Comparison of ENCODE assay signal across 12 cellular contexts in the genomic region with DNA sequence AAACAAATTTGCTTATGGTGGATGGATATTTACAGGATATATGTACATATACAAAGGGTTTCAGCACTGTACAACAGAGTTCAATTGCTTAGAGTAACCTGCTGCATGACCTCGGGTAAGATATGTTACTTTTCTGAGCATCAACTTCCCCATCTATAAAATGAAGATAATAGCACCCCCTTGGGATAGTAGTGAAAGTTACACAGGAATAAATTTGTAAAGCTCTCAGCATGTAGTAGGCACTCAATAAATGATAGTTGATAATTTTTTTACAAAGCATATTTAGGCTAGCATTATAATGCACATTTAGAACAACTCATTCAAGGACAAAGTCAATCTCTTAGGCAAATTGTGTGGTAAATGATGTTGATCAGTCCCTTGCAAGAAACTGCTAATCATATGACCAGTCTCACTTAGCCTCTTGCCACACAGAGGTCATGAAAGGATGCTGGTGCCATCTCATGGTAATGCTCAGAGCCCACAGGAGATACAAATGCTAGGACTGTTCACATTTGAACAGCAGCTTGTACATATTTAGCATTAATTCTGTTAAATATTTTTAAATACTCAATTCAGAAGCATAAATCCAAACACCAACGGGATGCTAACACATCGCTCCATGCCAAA.
A peak's percentile ranks its signal among the peaks of the same experiment; 100 is the strongest.
DNase-seq lines count a peak whose midpoint lies in the region; ATAC-seq and TF ChIP-seq lines count a peak whose summit lies in the region.
"Had no signal": no experiment of that assay in that cellular context is flagged by ENCODE, and none has a peak within 500 bp of the region (broad histone marks: within the 10 kb centered on the region; RNA-seq: fewer than 3 reads in every experiment).

No MANE protein-coding gene starts in this region.

- no peaks in the 10 kb centered on the region for H3K9me2 ChIP-seq in HCT116 (ENCODE audit: insufficient read depth)

- TF ChIP-seq CTCF in AG09319 (IDR thresholded peaks at IDR 0.05; ENCODE audit: low read depth, low read length), result peak; percentile 0; the same call in 1 of the 2 replicates
- TF ChIP-seq CTCF in HCT116 (IDR thresholded peaks at IDR 0.05 in 2 of 3, conservative IDR thresholded peaks at IDR 0.05 in 1 of 3; ENCODE audit: borderline replicate concordance in 1 of 3, insufficient read depth in 1 of 3, low read depth in 2 of 3, low read length in 2 of 3), result peak in 2 of 3 experiments; percentile 25 to 43; a peak in 2 of 6 replicates
- TF ChIP-seq CTCF in foreskin keratinocyte (conservative IDR thresholded peaks at IDR 0.05), result peak; percentile 59

- POLR2A ChIA-PET in HCT116 (lab: Charles Lee), result no interaction called here

- no peak overlapping the region for H3K4me2 ChIP-seq in HCT116 (ENCODE audit: low read length)

- H3K27ac ChIP-seq in HCT116 (ENCODE audit: low read depth, low read length) (no peak overlapping the region), foreskin keratinocyte (no peak overlapping the region)
- H3K27ac ChIP-seq: ascending aorta, HL-60 had no signal

- RAD21 ChIA-PET in HCT116 (lab: Charles Lee; ENCODE audit: low non-redundant PET in 1 of 2, low total read pairs in 2 of 2, uncharacterized antibody in 2 of 2, unreplicated experiment in 2 of 2), result no interaction called here

- no peak for DNase-seq in AG09319 (ENCODE audit: extremely low read depth, low read depth)
- no peak for DNase-seq in HCT116 (ENCODE audit: low read depth, low spot score)
- DNase-seq in SK-MEL-5 (ENCODE audit: low read depth, low spot score), result peak; percentile 23
- DNase-seq in foreskin keratinocyte, result peak in 1 of 2 donors; percentile 6
- DNase-seq in NCI-H2196 (lab: John Stamatoyannopoulos, UW; ENCODE audit: unreplicated experiment), result no peak
- no peak for DNase-seq in NCI-H2029 (lab: John Stamatoyannopoulos, UW)
- DNase-seq in effector CD4-positive, alpha-beta T cell, result no peak
- DNase-seq: GOT3, NCI-H446 had no signal

- no peak overlapping the region for H3K4me3 ChIP-seq in HCT116 (replicated peaks in 1 of 2; ENCODE audit: low read depth in 1 of 2, low read length in 2 of 2)
- H3K4me3 ChIP-seq: ascending aorta had no signal

- CTCF ChIA-PET in HCT116 (lab: Charles Lee), result interaction anchor here (1.0 to 1.3 kb wide), 2 partner anchors 9 to 164 kb away, joined by 3 read pairs; no protein-coding TSS in a partner anchor

- no peaks in the 10 kb centered on the region for H4K20me1 ChIP-seq in HCT116 (ENCODE audit: insufficient read depth)

- H3K4me1 ChIP-seq in HCT116 (ENCODE audit: control insufficient read depth in 1 of 2, insufficient read depth in 2 of 2, low read length in 2 of 2) (peaks cover 0 to 12% of the 10 kb centered on the region in 2 experiments; a peak in 2 of 4 replicates), foreskin keratinocyte (no peaks in the 10 kb centered on the region)
- H3K4me1 ChIP-seq: ascending aorta had no signal

- H3K36me3 ChIP-seq in HCT116 (ENCODE audit: control insufficient read depth in 1 of 2, insufficient read depth in 2 of 2, low read length in 2 of 2), result no peaks in the 10 kb centered on the region
- H3K36me3 ChIP-seq: ascending aorta had no signal

- TF ChIP-seq RAD21 in HCT116 (IDR thresholded peaks at IDR 0.05; ENCODE audit: low read depth), result peak; percentile 34; the same call in 1 of the 2 replicates

- peaks cover 18% of the 10 kb centered on the region; the same call in 1 of the 2 replicates for H3K79me2 ChIP-seq in HCT116 (ENCODE audit: insufficient read depth, low read length)

- H3K27me3 ChIP-seq in HCT116 (ENCODE audit: insufficient read depth, low read length) (no peaks in the 10 kb centered on the region), foreskin keratinocyte (no peaks in the 10 kb centered on the region)
- H3K27me3 ChIP-seq: ascending aorta had no signal

- no TSS peak for BruUV-seq in HCT116 (replicated peaks; lab: Mats Ljungman, UMichigan)

- ATAC-seq in HCT116 (peak; percentile 68), foreskin keratinocyte (peak; percentile 35), HG03342 (IDR thresholded peaks at IDR 0.05; ENCODE audit: unreplicated experiment) (no peak)

- H3K9me3 ChIP-seq in HCT116 (ENCODE audit: control insufficient read depth in 1 of 2, insufficient read depth in 1 of 2, low read depth in 1 of 2, low read length in 2 of 2), result 0 out of 4 replicates have a peak, but pooled peaks cover 0 to 7% of the 10 kb centered on the region in 2 experiments

- no peak overlapping the region for H3K9ac ChIP-seq in HCT116 (ENCODE audit: low read length)

- no peak overlapping the region for H2AFZ ChIP-seq in HCT116 (ENCODE audit: low read depth, low read length, poor library complexity, severe bottlenecking)

- intact Hi-C loops in HCT116 (cut with micrococcal nuclease), result loop anchor here (10.0 kb wide), 1 partner anchor 220 kb away; no protein-coding TSS in a partner anchor

- no peak for TF ChIP-seq POLR2A in HCT116 (IDR thresholded peaks at IDR 0.05; ENCODE audit: borderline replicate concordance, extremely low read depth, insufficient read depth, insufficient read length)

- in situ Hi-C loops in SK-MEL-5 (cut with HindIII; ENCODE audit: low pct_unique_long_range_greater_than_20kb, low sequenced_read_pairs), result no loop called here

TF ChIP-seq in HCT116, 20 proteins besides CTCF, POLR2A, EP300 and RAD21:
- no peak for TF ChIP-seq SP1 (IDR thresholded peaks at IDR 0.05; ENCODE audit: low read depth)
- TF ChIP-seq SRF (IDR thresholded peaks at IDR 0.05; ENCODE audit: low read depth), result no peak
- no peak for TF ChIP-seq JUND (IDR thresholded peaks at IDR 0.05)
- TF ChIP-seq ZFX (IDR thresholded peaks at IDR 0.05), result no peak
- no peak for TF ChIP-seq CEBPB (IDR thresholded peaks at IDR 0.05; ENCODE audit: low read depth)
- no peak for TF ChIP-seq POLR2AphosphoS5 (IDR thresholded peaks at IDR 0.05; ENCODE audit: low read depth, low read length)
- TF ChIP-seq, protein P1, sequence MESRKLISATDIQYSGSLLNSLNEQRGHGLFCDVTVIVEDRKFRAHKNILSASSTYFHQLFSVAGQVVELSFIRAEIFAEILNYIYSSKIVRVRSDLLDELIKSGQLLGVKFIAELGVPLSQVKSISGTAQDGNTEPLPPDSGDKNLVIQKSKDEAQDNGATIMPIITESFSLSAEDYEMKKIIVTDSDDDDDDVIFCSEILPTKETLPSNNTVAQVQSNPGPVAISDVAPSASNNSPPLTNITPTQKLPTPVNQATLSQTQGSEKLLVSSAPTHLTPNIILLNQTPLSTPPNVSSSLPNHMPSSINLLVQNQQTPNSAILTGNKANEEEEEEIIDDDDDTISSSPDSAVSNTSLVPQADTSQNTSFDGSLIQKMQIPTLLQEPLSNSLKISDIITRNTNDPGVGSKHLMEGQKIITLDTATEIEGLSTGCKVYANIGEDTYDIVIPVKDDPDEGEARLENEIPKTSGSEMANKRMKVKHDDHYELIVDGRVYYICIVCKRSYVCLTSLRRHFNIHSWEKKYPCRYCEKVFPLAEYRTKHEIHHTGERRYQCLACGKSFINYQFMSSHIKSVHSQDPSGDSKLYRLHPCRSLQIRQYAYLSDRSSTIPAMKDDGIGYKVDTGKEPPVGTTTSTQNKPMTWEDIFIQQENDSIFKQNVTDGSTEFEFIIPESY (IDR thresholded peaks at IDR 0.05; ENCODE audit: extremely low read depth, insufficient replicate concordance, low read length), result no peak
- TF ChIP-seq, protein P2, sequence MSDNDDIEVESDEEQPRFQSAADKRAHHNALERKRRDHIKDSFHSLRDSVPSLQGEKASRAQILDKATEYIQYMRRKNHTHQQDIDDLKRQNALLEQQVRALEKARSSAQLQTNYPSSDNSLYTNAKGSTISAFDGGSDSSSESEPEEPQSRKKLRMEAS (IDR thresholded peaks at IDR 0.05), result no peak
- no peak for TF ChIP-seq CBX3 (IDR thresholded peaks at IDR 0.05; ENCODE audit: low read depth)
TF ChIP-seq in HCT116: peak in this region for 0.

Comparison
In these comparisons a context has a peak if more than half of its experiments do, and no peak if none do; other contexts are left out.
1. CTCF ChIP-seq: peak in every context shown above with its lines; median percentile 59 in foreskin keratinocyte; 34 in HCT116; 0 in AG09319.